In the genomic region with DNA sequence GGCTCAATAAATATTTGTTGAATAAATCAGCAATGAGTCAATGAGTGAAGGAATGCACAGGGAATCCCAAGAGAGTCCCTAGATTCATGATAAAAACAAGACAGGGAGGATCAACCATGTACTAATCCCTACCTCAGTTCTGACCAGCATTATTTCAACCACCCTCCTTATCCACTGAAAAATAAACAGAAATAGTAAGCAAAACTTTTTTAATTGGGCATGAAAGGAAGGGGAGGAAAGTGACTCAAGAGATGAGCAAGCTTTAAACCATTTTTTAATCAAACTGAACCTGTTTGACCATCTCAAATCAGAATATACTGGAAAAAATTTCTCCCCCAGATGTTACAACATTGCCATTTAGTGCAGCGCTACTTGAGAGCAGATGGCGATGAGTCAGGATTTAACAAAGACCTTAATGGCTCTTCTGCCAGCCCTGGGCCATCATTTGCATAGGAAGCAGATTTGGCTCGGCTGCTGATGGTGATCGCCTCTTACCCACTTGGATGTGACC, we compare ENCODE assay signal across 1 cellular context.
TF ChIP-seq lines count a peak whose summit lies in the region.

No MANE protein-coding gene starts in this region.

TF ChIP-seq in H1, 55 proteins besides CTCF, POLR2A, EP300 and RAD21 (continued from another document):
- TF ChIP-seq CHD1 (IDR thresholded peaks at IDR 0.05; ENCODE audit: low read depth, low read length) (no peak), NANOG (IDR thresholded peaks at IDR 0.05; ENCODE audit: insufficient read depth, low read depth, low read length, poor library complexity, severe bottlenecking) (peak; percentile 61), JUND (IDR thresholded peaks at IDR 0.05; ENCODE audit: low read length) (peak; percentile 49; the same call in 1 of the 2 replicates)
